Comparison of ENCODE assay signal across 17 cellular contexts in genomic region chr12:93918262-93918661, GRCh38.
DNase-seq lines count a peak whose midpoint lies in the region; ATAC-seq and TF ChIP-seq lines count a peak whose summit lies in the region.
"Had no signal": no experiment of that assay in that cellular context is flagged by ENCODE, and none has a peak within 500 bp of the region (broad histone marks: within the 10 kb centered on the region; RNA-seq: fewer than 3 reads in every experiment).

No MANE protein-coding gene starts in this region.

- 79 to 81% methylated on average over 6 of the region's 6 CpGs for WGBS in testis, 2 donors

- ATAC-seq in SK-N-SH treated with all-trans-retinoic acid at 6 μM for 48 hours: peak; percentile 72
- peak; percentile 86 for ATAC-seq in sciatic nerve
- ATAC-seq in left colon: no peak
- ATAC-seq: activated CD4-positive, alpha-beta T cell treated with anti-CD3 and anti-CD28 coated beads for 36 hours; GM23338 had no signal

- TF ChIP-seq CTCF in fibroblast of pulmonary artery (IDR thresholded peaks at IDR 0.05; ENCODE audit: low read length, missing control alignments): no peak
- TF ChIP-seq CTCF in testis (IDR thresholded peaks at IDR 0.05): no peak

- H3K4me3 ChIP-seq in fibroblast of pulmonary artery (replicated peaks; ENCODE audit: low read depth, low read length) (no peak overlapping the region), testis (no peak overlapping the region)
- H3K4me3 ChIP-seq: GM23338, Peyer's patch had no signal

- intact Hi-C loops in sciatic nerve (cut with DNase I) (no loop called here), testis (cut with DNase I; ENCODE audit: low total_unique reads) (no loop called here), left colon (cut with DNase I, micrococcal nuclease) (no loop called here)

- no peak overlapping the region for H3K27ac ChIP-seq in testis
- H3K27ac ChIP-seq: Peyer's patch had no signal

- H3K4me1 ChIP-seq in testis: no peaks in the 10 kb centered on the region
- H3K4me1 ChIP-seq: Peyer's patch had no signal

- H3K36me3 ChIP-seq in testis (ENCODE audit: low read depth, missing control alignments): no peaks in the 10 kb centered on the region
- H3K36me3 ChIP-seq: Peyer's patch had no signal

- no peaks in the 10 kb centered on the region for H3K9me3 ChIP-seq in testis
- H3K9me3 ChIP-seq: Peyer's patch had no signal

- TF ChIP-seq POLR2A in erythroblast (IDR thresholded peaks at IDR 0.05; ENCODE audit: low read length) (no peak), testis (IDR thresholded peaks at IDR 0.05) (no peak)

- DNase-seq in COLO829 (ENCODE audit: low spot score) (peak; percentile 51), fibroblast of pulmonary artery (ENCODE audit: low read depth) (peak; percentile 79), sciatic nerve (ENCODE audit: low spot score) (no peak), NCI-H748 (lab: John Stamatoyannopoulos, UW; ENCODE audit: unreplicated experiment) (no peak), erythroblast (lab: John Stamatoyannopoulos, UW) (no peak), testis (no peak), left colon (no peak)
- DNase-seq: activated CD4-positive, alpha-beta T cell treated with anti-CD3 and anti-CD28 coated beads for 36 hours; activated naive CD8-positive, alpha-beta T cell treated with anti-CD3 and anti-CD28 coated beads, Interleukin-2, amount 10 ng/mL, durations not matched to agents 7 days and 5 days; CD4-positive, alpha-beta memory T cell; GF-D8; NCI-H146; NCI-H510A treated with DMSO at 0.1 percent for 48 hours; Peyer's patch; stimulated activated CD4-positive, alpha-beta T cell treated with anti-CD3 and anti-CD28 coated beads, Interleukin-4, amount 100 ng/mL, for 1 hour had no signal

- H3K27me3 ChIP-seq in testis: no peaks in the 10 kb centered on the region
- H3K27me3 ChIP-seq: Peyer's patch had no signal

TF ChIP-seq in SK-N-SH treated with all-trans-retinoic acid at 6 μM for 48 hours, 23 proteins besides CTCF, POLR2A, EP300 and RAD21:
- no peak for TF ChIP-seq CSRNP3 (CRISPR knock-in tag; IDR thresholded peaks at IDR 0.05)
- TF ChIP-seq ZNF8 (CRISPR knock-in tag; IDR thresholded peaks at IDR 0.05): no peak
- TF ChIP-seq ZFP3 (CRISPR knock-in tag; IDR thresholded peaks at IDR 0.05): no peak
- TF ChIP-seq GLIS3 (CRISPR knock-in tag; IDR thresholded peaks at IDR 0.05): no peak
- TF ChIP-seq ESRRG (CRISPR knock-in tag; IDR thresholded peaks at IDR 0.05): no peak
- TF ChIP-seq ZNF565 (CRISPR knock-in tag; conservative IDR thresholded peaks at IDR 0.05; ENCODE audit: low read depth): no peak
- TF ChIP-seq ISL1 (CRISPR knock-in tag; IDR thresholded peaks at IDR 0.05): no peak
- no peak for TF ChIP-seq ZNF70 (CRISPR knock-in tag; IDR thresholded peaks at IDR 0.05)
- TF ChIP-seq TCF4 (CRISPR knock-in tag; IDR thresholded peaks at IDR 0.05; ENCODE audit: borderline replicate concordance): no peak
- no peak for TF ChIP-seq CSDC2 (CRISPR knock-in tag; IDR thresholded peaks at IDR 0.05)
- TF ChIP-seq OSR1 (CRISPR knock-in tag; IDR thresholded peaks at IDR 0.05): no peak
TF ChIP-seq in SK-N-SH treated with all-trans-retinoic acid at 6 μM for 48 hours: peak in this region for 0.

Comparison
In these comparisons a context has a peak if more than half of its experiments do, and no peak if none do; other contexts are left out.
1. DNase-seq: peak in COLO829 (single experiment) and fibroblast of pulmonary artery (single experiment); none in sciatic nerve (single experiment), NCI-H748 (single experiment), erythroblast (0 of 2), testis (single experiment) and left colon (0 of 2).